19 cellular contexts compared by ENCODE assay signal in the genomic region with DNA sequence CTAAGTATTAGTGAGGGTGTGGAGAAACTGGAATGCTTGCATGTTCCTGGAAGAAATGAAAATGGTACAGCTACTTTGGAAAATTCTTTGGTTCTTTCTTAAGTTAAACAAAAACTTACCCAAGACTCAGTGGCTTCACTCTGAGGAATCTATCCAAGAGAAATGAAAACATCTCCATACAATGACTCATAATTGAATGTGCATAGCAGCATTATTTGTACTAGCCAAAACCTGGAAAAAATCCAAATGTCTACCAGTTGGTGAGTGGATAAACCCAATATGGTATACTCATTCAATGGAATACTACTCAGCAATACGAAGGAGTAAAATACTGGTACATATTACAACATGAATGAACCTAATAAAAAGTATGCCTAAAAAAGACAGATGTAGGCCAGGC. TPM values are rescaled to one million over a fixed set of nuclear protein-coding genes. Genes with fewer than 3 reads are reported as not detected.
DNase-seq lines count a peak whose midpoint lies in the region; ATAC-seq and TF ChIP-seq lines count a peak whose summit lies in the region.
"Had no signal": no experiment of that assay in that cellular context is flagged by ENCODE, and none has a peak within 500 bp of the region (broad histone marks: within the 10 kb centered on the region; RNA-seq: fewer than 3 reads in every experiment).

No MANE protein-coding gene starts in this region.

- H3K36me3 ChIP-seq in brain microvascular endothelial cell (replicated peaks) (no peaks in the 10 kb centered on the region), MM.1S (replicated peaks; ENCODE audit: insufficient read depth, low read length) (no peaks in the 10 kb centered on the region), mucosa of descending colon (ENCODE audit: low read depth) (no peaks in the 10 kb centered on the region)
- H3K36me3 ChIP-seq: colonic mucosa, esophagus squamous epithelium, HAP-1, neutrophil had no signal

- H3K9me3 ChIP-seq in MM.1S (replicated peaks; ENCODE audit: insufficient read depth, low read length) (no peaks in the 10 kb centered on the region), mucosa of descending colon (no peaks in the 10 kb centered on the region)
- H3K9me3 ChIP-seq: colonic mucosa, esophagus squamous epithelium, HAP-1, neutrophil had no signal

- in situ Hi-C loops in brain microvascular endothelial cell (cut with HindIII; ENCODE audit: low pct_ligation_motif_present, low sequenced_read_pairs): no loop called here

- H3K4me3 ChIP-seq in brain microvascular endothelial cell (ENCODE audit: low read depth, low read length) (no peak overlapping the region), MM.1S (ENCODE audit: low read length) (no peak overlapping the region), mucosa of descending colon (no peak overlapping the region)
- H3K4me3 ChIP-seq: colonic mucosa, esophagus squamous epithelium, HAP-1, K562, PC-9 had no signal

- H3K9me2 ChIP-seq in MM.1S (replicated peaks; ENCODE audit: insufficient read depth, low read length): no peaks in the 10 kb centered on the region

- ATAC-seq in GM21737 (IDR thresholded peaks at IDR 0.05; ENCODE audit: unreplicated experiment) (no peak), mucosa of descending colon (no peak)
- ATAC-seq: activated naive CD4-positive, alpha-beta T cell treated with anti-CD3 and anti-CD28 coated beads, Interleukin-2, amount 50 U/mL, for 72 hours; K562 had no signal

- no peaks in the 10 kb centered on the region for H3F3A ChIP-seq in MM.1S (ENCODE audit: insufficient read depth, low read length)

- intact Hi-C loops in mucosa of descending colon (cut with DNase I, micrococcal nuclease): loop anchor here (10.0 kb wide), 2 partner anchors 116 to 466 kb away; no protein-coding TSS in a partner anchor

- no peak for TF ChIP-seq CTCF in brain microvascular endothelial cell (IDR thresholded peaks at IDR 0.05; ENCODE audit: low read depth, low read length, missing control alignments)
- TF ChIP-seq CTCF in MM.1S (IDR thresholded peaks at IDR 0.05; ENCODE audit: low read length): no peak
- no peak for TF ChIP-seq CTCF in mucosa of descending colon (IDR thresholded peaks at IDR 0.05)

- no peaks in the 10 kb centered on the region for H3K27me3 ChIP-seq in brain microvascular endothelial cell (replicated peaks)
- no peaks in the 10 kb centered on the region for H3K27me3 ChIP-seq in MM.1S (replicated peaks; ENCODE audit: insufficient read depth, low read length)
- H3K27me3 ChIP-seq: colonic mucosa, neutrophil had no signal

- no peak overlapping the region for H2AFZ ChIP-seq in MM.1S (ENCODE audit: low read length)
- H2AFZ ChIP-seq: PC-9 had no signal

- H3K79me2 ChIP-seq in MM.1S (ENCODE audit: low read length): no peaks in the 10 kb centered on the region

- H4K20me1 ChIP-seq in MM.1S (ENCODE audit: insufficient read depth, low read length): no peaks in the 10 kb centered on the region

- DNase-seq in AG08395 (ENCODE audit: low spot score) (peak; percentile 42), HS-27A (ENCODE audit: low read depth) (peak; percentile 74), brain microvascular endothelial cell (peak; percentile 76), glomerular endothelial cell (ENCODE audit: extremely low read depth, low read depth, low spot score) (peak; percentile 50), MM.1S (no peak), mucosa of descending colon (no peak)
- DNase-seq in stimulated activated CD4-positive, alpha-beta T cell treated with anti-CD3 and anti-CD28 coated beads, Interleukin-2, amount 100 ng/mL, for 48 hours: no peak
- DNase-seq: activated CD8-positive, alpha-beta memory T cell treated with anti-CD3 and anti-CD28 coated beads, Interleukin-2, amount 50 U/mL, for 48 hours; colonic mucosa; esophagus squamous epithelium; NCI-H1436 treated with DMSO at 0.1 percent for 48 hours; NCI-H510A; stimulated activated naive CD4-positive, alpha-beta T cell treated with Interleukin-2 at 50 U/mL for 16 hours had no signal

- no peak overlapping the region for H3K4me2 ChIP-seq in MM.1S (ENCODE audit: low read depth, low read length)
- H3K4me2 ChIP-seq: PC-9 had no signal

- H3K4me1 ChIP-seq in MM.1S (ENCODE audit: low read length): no peaks in the 10 kb centered on the region
- H3K4me1 ChIP-seq in mucosa of descending colon (ENCODE audit: low read depth): no peaks in the 10 kb centered on the region
- H3K4me1 ChIP-seq: colonic mucosa, esophagus squamous epithelium, HAP-1 had no signal

- no peak overlapping the region for H3K9ac ChIP-seq in MM.1S (ENCODE audit: low read length)

- H3K27ac ChIP-seq in brain microvascular endothelial cell: no peak overlapping the region
- no peak overlapping the region for H3K27ac ChIP-seq in MM.1S (ENCODE audit: low read length)
- H3K27ac ChIP-seq: colonic mucosa, esophagus squamous epithelium, neutrophil, PC-9 had no signal

RNA-seq across cellular contexts. Expression of gene CRACR2A, which starts 18.0 kb away (rescaled TPM):
- total RNA-seq in glomerular endothelial cell (6.7 and 7.9 TPM in 2 replicates), mucosa of descending colon (10 to 100 TPM; 26.9 to 72.5 (median 69.7) TPM)
- total RNA-seq: PC-9 had no signal

Comparison
In these comparisons a context has a peak if more than half of its experiments do, and no peak if none do; other contexts are left out.
1. DNase-seq: peak in AG08395 (single experiment), HS-27A (single experiment), brain microvascular endothelial cell (single experiment) and glomerular endothelial cell (single experiment); none in stimulated activated CD4-positive, alpha-beta T cell treated with anti-CD3 and anti-CD28 coated beads, Interleukin-2, amount 100 ng/mL, for 48 hours (0 of 2), MM.1S (single experiment) and mucosa of descending colon (0 of 3).